13 cellular contexts compared by ENCODE assay signal in the genomic region with DNA sequence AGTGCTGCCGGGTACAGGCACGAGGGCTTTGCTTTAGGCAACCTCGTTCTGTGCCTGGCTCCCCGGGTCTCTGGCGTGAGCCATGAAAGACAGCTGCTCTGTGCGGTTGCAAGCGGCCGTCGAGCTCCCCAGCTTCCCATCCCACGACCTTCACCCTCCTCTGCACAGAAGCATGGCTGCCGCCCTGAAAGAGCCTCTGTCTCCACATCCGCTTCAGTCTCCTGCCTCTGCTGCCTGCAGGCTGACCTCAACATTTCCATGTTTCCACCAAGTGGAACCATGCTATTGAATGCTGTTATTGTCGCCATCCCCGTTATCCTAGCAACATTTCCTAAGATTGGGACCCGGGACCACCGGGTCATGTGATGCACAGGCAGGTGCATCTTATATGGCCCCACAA. TPM values are rescaled to one million over a fixed set of nuclear protein-coding genes. Genes with fewer than 3 reads are reported as not detected.
DNase-seq lines count a peak whose midpoint lies in the region; ATAC-seq and TF ChIP-seq lines count a peak whose summit lies in the region.
"Had no signal": no experiment of that assay in that cellular context is flagged by ENCODE, and none has a peak within 500 bp of the region (broad histone marks: within the 10 kb centered on the region; RNA-seq: fewer than 3 reads in every experiment).

No MANE protein-coding gene starts in this region.

- ATAC-seq in GM18867 (IDR thresholded peaks at IDR 0.05; ENCODE audit: unreplicated experiment): peak; percentile 51
- ATAC-seq in HG02870 (IDR thresholded peaks at IDR 0.05; ENCODE audit: unreplicated experiment): peak; percentile 69
- ATAC-seq: HCT116 had no signal

- intact Hi-C loops in sigmoid colon (cut with DNase I): no loop called here

- H3K4me1 ChIP-seq in sigmoid colon: no peaks in the 10 kb centered on the region
- H3K4me1 ChIP-seq in CD8-positive, alpha-beta memory T cell (ENCODE audit: insufficient read depth, low read length): no peaks in the 10 kb centered on the region

- CTCF ChIA-PET in CD8-positive, alpha-beta memory T cell (lab: Charles Lee): no interaction called here

- peak overlapping the region in 3 of 8 donors; percentile 39 to 85 (median 72) for H3K27ac Mint-ChIP-seq in CD8-positive, alpha-beta memory T cell
- H3K27ac Mint-ChIP-seq: activated T-helper 1 cell treated with anti-CD3 and anti-CD28 coated beads, Interleukin-12 subunit alpha, Interleukin-12 subunit beta, Interleukin-2, Interleukin-4 antibody, amounts not matched to agents 30 ng/mL and 10 ng/mL and 1 ng/mL, durations not matched to agents 14 hours and 24 hours and 36 hours had no signal

- peak; percentile 12 to 20 for DNase-seq in dermis microvascular lymphatic vessel endothelial cell (ENCODE audit: low read depth in 2 of 2)
- no peak for DNase-seq in sigmoid colon
- DNase-seq in CD8-positive, alpha-beta memory T cell: no peak
- DNase-seq in GM19238 (ENCODE audit: insufficient read length, low spot score): no peak
- DNase-seq in kidney glomerular epithelial cell (lab: John Stamatoyannopoulos, UW): no peak
- DNase-seq: erythroblast, NCI-H1048, NCI-H524 treated with DMSO at 0.1 percent for 48 hours had no signal

- WGBS in sigmoid colon, 2 donors: 76 to 91% methylated on average over 16 of the region's 16 CpGs

- no peaks in the 10 kb centered on the region for H3K9me3 Mint-ChIP-seq in CD8-positive, alpha-beta memory T cell
- H3K9me3 Mint-ChIP-seq: activated T-helper 1 cell treated with anti-CD3 and anti-CD28 coated beads, Interleukin-12 subunit alpha, Interleukin-12 subunit beta, Interleukin-2, Interleukin-4 antibody, amounts not matched to agents 30 ng/mL and 10 ng/mL and 1 ng/mL, durations not matched to agents 14 hours and 24 hours and 36 hours had no signal

- TF ChIP-seq EP300 in sigmoid colon (IDR thresholded peaks at IDR 0.05): no peak

- H3K36me3 ChIP-seq in sigmoid colon: peaks cover 0 to 22% (median 2%) of the 10 kb centered on the region in 4 donors
- peaks cover 4% of the 10 kb centered on the region for H3K36me3 ChIP-seq in CD8-positive, alpha-beta memory T cell (ENCODE audit: insufficient read depth, low read length)

- H3K27me3 Mint-ChIP-seq in CD8-positive, alpha-beta memory T cell: peaks cover 0 to 2% of the 10 kb centered on the region in 2 donors

- H3K4me1 Mint-ChIP-seq in CD8-positive, alpha-beta memory T cell: peaks cover 3 to 19% (median 6%) of the 10 kb centered on the region in 3 donors

- no peak for TF ChIP-seq POLR2A in sigmoid colon (IDR thresholded peaks at IDR 0.05)

- POLR2A ChIA-PET in CD8-positive, alpha-beta memory T cell (lab: Charles Lee): no interaction called here

- no peak overlapping the region for H3K4me3 Mint-ChIP-seq in CD8-positive, alpha-beta memory T cell
- H3K4me3 Mint-ChIP-seq: activated T-helper 1 cell treated with anti-CD3 and anti-CD28 coated beads, Interleukin-12 subunit alpha, Interleukin-12 subunit beta, Interleukin-2, Interleukin-4 antibody, amounts not matched to agents 30 ng/mL and 10 ng/mL and 1 ng/mL, durations not matched to agents 14 hours and 24 hours and 36 hours had no signal

- peak overlapping the region in 3 of 4 donors; percentile 2 to 29 (median 12) for H3K27ac ChIP-seq in sigmoid colon
- no peak overlapping the region for H3K27ac ChIP-seq in CD8-positive, alpha-beta memory T cell (ENCODE audit: low read depth, low read length)
- H3K27ac ChIP-seq: skin epidermis had no signal

- peaks cover 0 to 60% (median 4%) of the 10 kb centered on the region in 3 donors for H3K36me3 Mint-ChIP-seq in CD8-positive, alpha-beta memory T cell

- no peak overlapping the region for H3K4me3 ChIP-seq in sigmoid colon
- H3K4me3 ChIP-seq in CD8-positive, alpha-beta memory T cell (ENCODE audit: low read length): no peak overlapping the region
- H3K4me3 ChIP-seq: skin epidermis had no signal

- TF ChIP-seq CTCF in sigmoid colon (IDR thresholded peaks at IDR 0.05): no peak

- H3K9me3 ChIP-seq in sigmoid colon: no peaks in the 10 kb centered on the region
- H3K9me3 ChIP-seq in CD8-positive, alpha-beta memory T cell (ENCODE audit: low read length): no peaks in the 10 kb centered on the region

- H3K27me3 ChIP-seq in sigmoid colon: no peaks in the 10 kb centered on the region
- no peaks in the 10 kb centered on the region for H3K27me3 ChIP-seq in CD8-positive, alpha-beta memory T cell (ENCODE audit: insufficient read depth, low read length, poor library complexity, severe bottlenecking)

RNA-seq across cellular contexts. Expression of gene KDM2B, which starts 57.1 kb away (rescaled TPM):
- 19.8 and 24.0 TPM in 2 replicates for total RNA-seq in dermis microvascular lymphatic vessel endothelial cell
- 10 to 100 TPM; 16.1 to 31.7 (median 18.5) TPM for total RNA-seq in sigmoid colon
- 10 to 100 TPM in 1 of 3 donors, 1 to 10 TPM in 2; 4.8 to 23.2 (median 9.9) TPM for polyA plus RNA-seq in sigmoid colon
- 10 to 100 TPM; 63.2 to 64.0 TPM for total RNA-seq in CD8-positive, alpha-beta memory T cell
- polyA plus RNA-seq in CD8-positive, alpha-beta memory T cell: 18.3 TPM

Comparison
In these comparisons a context has a peak if more than half of its experiments do, and no peak if none do; other contexts are left out.
1. DNase-seq: peak in dermis microvascular lymphatic vessel endothelial cell (2 of 2); none in sigmoid colon (single experiment), CD8-positive, alpha-beta memory T cell (0 of 5), GM19238 (single experiment) and kidney glomerular epithelial cell (single experiment).